8 cellular contexts compared by ENCODE assay signal in genomic region chr15:25933456-25934158, GRCh38.
A peak's percentile ranks its signal among the peaks of the same experiment; 100 is the strongest.
DNase-seq lines count a peak whose midpoint lies in the region; ATAC-seq and TF ChIP-seq lines count a peak whose summit lies in the region.

No MANE protein-coding gene starts in this region.

- H4K20me1 ChIP-seq in BLaER1 treated with 17β-estradiol and CSF1 and Interleukin-3, amounts not matched to agents 10 nM and 100 nM: no peaks in the 10 kb centered on the region; a peak in 1 of 22 replicates
- no peaks in the 10 kb centered on the region for H4K20me1 ChIP-seq in GM23338 (replicated peaks; ENCODE audit: insufficient read depth)

- peaks cover 19 to 27% (median 24%) of the 10 kb centered on the region in 11 experiments for H3K9me3 ChIP-seq in BLaER1 treated with 17β-estradiol and CSF1 and Interleukin-3, amounts not matched to agents 10 nM and 100 nM (replicated peaks in 1 of 11)
- peaks cover 5% of the 10 kb centered on the region for H3K9me3 ChIP-seq in muscle layer of colon (ENCODE audit: low read length)

- peak overlapping the region; percentile 64 to 94 (median 82) for H3K4me2 ChIP-seq in BLaER1 treated with 17β-estradiol and CSF1 and Interleukin-3, amounts not matched to agents 10 nM and 100 nM
- peak overlapping the region; percentile 71 for H3K4me2 ChIP-seq in GM23338

- H3K9me2 ChIP-seq in GM23338 (ENCODE audit: insufficient read depth): no peaks in the 10 kb centered on the region

- H3K4me1 ChIP-seq in BLaER1 treated with 17β-estradiol and CSF1 and Interleukin-3, amounts not matched to agents 10 nM and 100 nM: peaks cover 2 to 38% (median 22%) of the 10 kb centered on the region in 10 experiments; a peak in 14 of 20 replicates
- H3K4me1 ChIP-seq in GM23338 (ENCODE audit: insufficient read depth) (peaks cover 11% of the 10 kb centered on the region; the same call in 1 of the 2 replicates), muscle layer of colon (ENCODE audit: insufficient read depth, low read length) (peaks cover 12% of the 10 kb centered on the region)

- peak overlapping the region; percentile 99 for H2AFZ ChIP-seq in GM23338

- peak overlapping the region in 6 of 11 experiments; percentile 28 to 58 (median 34); a peak in 7 of 22 replicates for H3K9ac ChIP-seq in BLaER1 treated with 17β-estradiol and CSF1 and Interleukin-3, amounts not matched to agents 10 nM and 100 nM
- peak overlapping the region; percentile 41 for H3K9ac ChIP-seq in muscle layer of colon (ENCODE audit: low read length)

- no peak overlapping the region for H3K27ac ChIP-seq in BLaER1 treated with 17β-estradiol and CSF1 and Interleukin-3, amounts not matched to agents 10 nM and 100 nM
- no peak overlapping the region for H3K27ac ChIP-seq in GM23338 (ENCODE audit: low read depth)
- H3K27ac ChIP-seq in muscle layer of colon (ENCODE audit: low read depth, low read length): no peak overlapping the region

- peak overlapping the region; percentile 74 for H3K4me3 Mint-ChIP-seq in GM23338

- peaks cover 9% of the 10 kb centered on the region for H3K4me1 Mint-ChIP-seq in GM23338

- peaks cover 12% of the 10 kb centered on the region for H3K27me3 Mint-ChIP-seq in GM23338 (ENCODE audit: insufficient read depth, low read depth, poor library complexity)

- DNase-seq in GM23338 (ENCODE audit: low spot score) (peak; percentile 90), NCI-H82 (lab: John Stamatoyannopoulos, UW) (peak; percentile 78), erythroblast (lab: John Stamatoyannopoulos, UW) (peak; percentile 4 to 5)
- DNase-seq in activated CD8-positive, alpha-beta memory T cell treated with anti-CD3 and anti-CD28 coated beads, Interleukin-2, amount 50 U/mL, for 4 hours: peak; percentile 67
- DNase-seq in stimulated activated CD8-positive, alpha-beta memory T cell treated with anti-CD3 and anti-CD28 coated beads, Interleukin-4, amount 100 ng/mL, for 24 hours (ENCODE audit: low read depth): peak; percentile 48

- H3K79me2 ChIP-seq in GM23338 (replicated peaks; ENCODE audit: insufficient read depth): no peaks in the 10 kb centered on the region

- peaks cover 0 to 41% (median 0%) of the 10 kb centered on the region in 11 experiments; a peak in 6 of 22 replicates for H3K27me3 ChIP-seq in BLaER1 treated with 17β-estradiol and CSF1 and Interleukin-3, amounts not matched to agents 10 nM and 100 nM
- H3K27me3 ChIP-seq in GM23338 (ENCODE audit: insufficient read depth): peaks cover 4% of the 10 kb centered on the region; the same call in 1 of the 2 replicates
- no peaks in the 10 kb centered on the region for H3K27me3 ChIP-seq in muscle layer of colon (ENCODE audit: control insufficient read depth in 1 of 2, insufficient read depth in 2 of 2, low read length in 2 of 2)

- peak overlapping the region in 7 of 10 experiments; percentile 14 to 55 (median 31); a peak in 9 of 20 replicates for H3K4me3 ChIP-seq in BLaER1 treated with 17β-estradiol and CSF1 and Interleukin-3, amounts not matched to agents 10 nM and 100 nM
- peak overlapping the region; percentile 44 for H3K4me3 ChIP-seq in GM23338
- H3K4me3 ChIP-seq in muscle layer of colon (ENCODE audit: low read depth in 1 of 2, low read length in 2 of 2): peak overlapping the region; percentile 45 to 64

- no peak overlapping the region for H3K27ac Mint-ChIP-seq in GM23338

- H3F3A ChIP-seq in GM23338 (replicated peaks; ENCODE audit: low read depth): no peaks in the 10 kb centered on the region

- peak; percentile 66 to 81 for TF ChIP-seq CTCF in GM23338 (conservative IDR thresholded peaks at IDR 0.05; ENCODE audit: low read depth in 2 of 2)

- no peaks in the 10 kb centered on the region for H3K36me3 ChIP-seq in BLaER1 treated with 17β-estradiol and CSF1 and Interleukin-3, amounts not matched to agents 10 nM and 100 nM
- H3K36me3 ChIP-seq in GM23338 (ENCODE audit: insufficient read depth) (no peaks in the 10 kb centered on the region), muscle layer of colon (ENCODE audit: insufficient read depth, low read length) (no peaks in the 10 kb centered on the region)

- no peaks in the 10 kb centered on the region for H3K36me3 Mint-ChIP-seq in GM23338 (ENCODE audit: low read depth)

- no peak for TF ChIP-seq POLR2A in erythroblast (IDR thresholded peaks at IDR 0.05; ENCODE audit: low read length)

- H3K9me3 Mint-ChIP-seq in GM23338: peaks cover 17% of the 10 kb centered on the region; the same call in 2 of the 3 replicates

- ATAC-seq in GM23338 (peak; percentile 95), HG03159 (IDR thresholded peaks at IDR 0.05; ENCODE audit: unreplicated experiment) (no peak)

TF ChIP-seq in GM23338, 12 proteins besides CTCF, POLR2A, EP300 and RAD21 (continues in another document):
- TF ChIP-seq CREB1 (CRISPR knock-in tag; IDR thresholded peaks at IDR 0.05; ENCODE audit: low read depth) (no peak), ZNF331 (CRISPR knock-in tag; IDR thresholded peaks at IDR 0.05; ENCODE audit: low read depth) (no peak), POLR2AphosphoS5 (IDR thresholded peaks at IDR 0.05; ENCODE audit: low read depth) (no peak), EZH2phosphoT487 (IDR thresholded peaks at IDR 0.05; ENCODE audit: unreplicated experiment) (no peak), REST (IDR thresholded peaks at IDR 0.05; ENCODE audit: unreplicated experiment) (no peak), ZNF114 (CRISPR knock-in tag; IDR thresholded peaks at IDR 0.05) (no peak)
- TF ChIP-seq, protein P1, sequence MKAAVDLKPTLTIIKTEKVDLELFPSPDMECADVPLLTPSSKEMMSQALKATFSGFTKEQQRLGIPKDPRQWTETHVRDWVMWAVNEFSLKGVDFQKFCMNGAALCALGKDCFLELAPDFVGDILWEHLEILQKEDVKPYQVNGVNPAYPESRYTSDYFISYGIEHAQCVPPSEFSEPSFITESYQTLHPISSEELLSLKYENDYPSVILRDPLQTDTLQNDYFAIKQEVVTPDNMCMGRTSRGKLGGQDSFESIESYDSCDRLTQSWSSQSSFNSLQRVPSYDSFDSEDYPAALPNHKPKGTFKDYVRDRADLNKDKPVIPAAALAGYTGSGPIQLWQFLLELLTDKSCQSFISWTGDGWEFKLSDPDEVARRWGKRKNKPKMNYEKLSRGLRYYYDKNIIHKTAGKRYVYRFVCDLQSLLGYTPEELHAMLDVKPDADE (IDR thresholded peaks at IDR 0.05): no peak

Comparison
In these comparisons a context has a peak if more than half of its experiments do, and no peak if none do; other contexts are left out.
1. DNase-seq: peak in every context shown above with its lines; median percentile 90 in GM23338; 78 in NCI-H82; 67 in activated CD8-positive, alpha-beta memory T cell treated with anti-CD3 and anti-CD28 coated beads, Interleukin-2, amount 50 U/mL, for 4 hours; 48 in stimulated activated CD8-positive, alpha-beta memory T cell treated with anti-CD3 and anti-CD28 coated beads, Interleukin-4, amount 100 ng/mL, for 24 hours; 4 in erythroblast.